Comparison of ENCODE assay signal across 18 cellular contexts in the genomic region with DNA sequence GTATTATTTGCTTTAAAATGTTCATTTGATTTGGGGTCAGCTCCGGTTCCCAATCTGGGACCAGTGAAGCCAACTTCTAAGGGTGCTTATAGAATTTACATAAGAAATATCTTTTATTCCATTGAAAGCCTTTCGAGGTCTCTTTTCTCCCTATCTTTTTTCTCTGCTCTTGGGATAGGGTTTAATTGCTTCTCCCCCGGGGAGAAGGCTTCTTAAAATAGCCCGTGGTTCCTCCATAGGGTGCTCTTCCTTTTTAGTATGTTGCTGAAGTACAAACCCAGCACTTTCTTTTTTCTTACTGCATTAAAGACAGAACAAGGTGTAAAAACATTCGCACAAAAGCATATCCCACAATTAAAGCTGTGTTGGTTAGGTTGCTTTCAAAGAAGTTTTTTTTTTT.
DNase-seq lines count a peak whose midpoint lies in the region; ATAC-seq lines count a peak whose summit lies in the region.
"Had no signal": no experiment of that assay in that cellular context is flagged by ENCODE, and none has a peak within 500 bp of the region (broad histone marks: within the 10 kb centered on the region; RNA-seq: fewer than 3 reads in every experiment).

No MANE protein-coding gene starts in this region.

- H3K9me3 ChIP-seq in BLaER1 (no peaks in the 10 kb centered on the region), HUES64 (ENCODE audit: insufficient read depth, low read depth, low read length) (no peaks in the 10 kb centered on the region), neuronal stem cell (replicated peaks in 1 of 2; ENCODE audit: control insufficient read depth in 2 of 2, insufficient read depth in 1 of 2, low read depth in 1 of 2, low read length in 2 of 2) (no peaks in the 10 kb centered on the region)
- H3K9me3 ChIP-seq: esophagus muscularis mucosa, stomach had no signal

- WGBS in HUES64, result 40% methylated on average over 1 of the region's 5 CpGs
- no CpG with 5 or more reads among the region's 5 CpGs for WGBS in neuronal stem cell (ENCODE audit: extremely low coverage in 2 of 2, insufficient read length in 2 of 2, insufficient replicate concordance in 1 of 2), 2 donors

- H4K8ac ChIP-seq in neuronal stem cell (ENCODE audit: low read depth, low read length), result no peak overlapping the region

- H3K9me3 Mint-ChIP-seq in activated T-cell treated with anti-CD3 and anti-CD28 coated beads, Interleukin-2, amount 50 U/mL, for 72 hours, result no peaks in the 10 kb centered on the region

- no peak overlapping the region for H3K14ac ChIP-seq in neuronal stem cell (ENCODE audit: low read length)

- intact Hi-C loops in left ventricle myocardium superior (cut with micrococcal nuclease), result no loop called here

- no peak overlapping the region for H2BK15ac ChIP-seq in neuronal stem cell (ENCODE audit: low read length)

- no peak overlapping the region for H2BK12ac ChIP-seq in neuronal stem cell (ENCODE audit: low read length)

- no peak overlapping the region for H2BK120ac ChIP-seq in neuronal stem cell (ENCODE audit: low read depth, low read length)

- ATAC-seq in left ventricle myocardium superior, result peak; percentile 14
- ATAC-seq in activated T-cell treated with anti-CD3 and anti-CD28 coated beads, Interleukin-2, amount 50 U/mL, for 72 hours (replicated peaks in 1 of 2), result no peak

- H4K20me1 ChIP-seq in BLaER1, result no peaks in the 10 kb centered on the region

- no peaks in the 10 kb centered on the region for H3K79me1 ChIP-seq in neuronal stem cell (ENCODE audit: low read depth, low read length)

- H2AFZ ChIP-seq in neuronal stem cell (ENCODE audit: low read length), result peak overlapping the region; percentile 75

- H3K27me3 Mint-ChIP-seq in activated T-cell treated with anti-CD3 and anti-CD28 coated beads, Interleukin-2, amount 50 U/mL, for 72 hours (ENCODE audit: low read depth), result peaks cover 18% of the 10 kb centered on the region

- H3K23ac ChIP-seq in neuronal stem cell (ENCODE audit: low read depth, low read length, poor library complexity), result no peak overlapping the region

- H3K27ac Mint-ChIP-seq in activated T-cell treated with anti-CD3 and anti-CD28 coated beads, Interleukin-2, amount 50 U/mL, for 72 hours, result no peak overlapping the region

- no peaks in the 10 kb centered on the region for H3K36me3 Mint-ChIP-seq in activated T-cell treated with anti-CD3 and anti-CD28 coated beads, Interleukin-2, amount 50 U/mL, for 72 hours (ENCODE audit: insufficient read depth in 2 of 2)

- no peak overlapping the region for H3K4me3 Mint-ChIP-seq in activated T-cell treated with anti-CD3 and anti-CD28 coated beads, Interleukin-2, amount 50 U/mL, for 72 hours

- H3K36me3 ChIP-seq in BLaER1, result no peaks in the 10 kb centered on the region
- no peaks in the 10 kb centered on the region for H3K36me3 ChIP-seq in HUES64 (ENCODE audit: insufficient read depth, low read length)
- H3K36me3 ChIP-seq in neuronal stem cell (replicated peaks in 1 of 2; ENCODE audit: control insufficient read depth in 2 of 2, insufficient read depth in 2 of 2, low read length in 2 of 2), result no peaks in the 10 kb centered on the region
- H3K36me3 ChIP-seq: esophagus muscularis mucosa, stomach had no signal

- peaks cover 6% of the 10 kb centered on the region for H3K4me1 Mint-ChIP-seq in activated T-cell treated with anti-CD3 and anti-CD28 coated beads, Interleukin-2, amount 50 U/mL, for 72 hours (ENCODE audit: low read depth)

- H4K91ac ChIP-seq in neuronal stem cell (ENCODE audit: low read depth, low read length, poor library complexity), result no peak overlapping the region

- H3K27me3 ChIP-seq in BLaER1 (no peaks in the 10 kb centered on the region), HUES64 (ENCODE audit: insufficient read depth, low read length) (no peaks in the 10 kb centered on the region), neuronal stem cell (ENCODE audit: control insufficient read depth in 3 of 3, insufficient read depth in 3 of 3, low read depth in 1 of 3, low read length in 3 of 3) (no peaks in the 10 kb centered on the region)

- H3K4me3 ChIP-seq in BLaER1, result no peak overlapping the region
- H3K4me3 ChIP-seq in HUES64 (ENCODE audit: low read length), result peak overlapping the region; percentile 45
- H3K4me3 ChIP-seq in neuronal stem cell (ENCODE audit: low read length in 2 of 2), result peak overlapping the region in 1 of 2 donors; percentile 38
- H3K4me3 ChIP-seq: K562 had no signal

- H2BK5ac ChIP-seq in neuronal stem cell (ENCODE audit: low read length), result no peak overlapping the region

- H3K4me2 ChIP-seq in BLaER1 (peak overlapping the region; percentile 76), neuronal stem cell (ENCODE audit: insufficient read depth, low read length, poor library complexity, severe bottlenecking) (peak overlapping the region; percentile 45)

- H3K4me1 ChIP-seq in BLaER1, result peaks cover 26% of the 10 kb centered on the region
- H3K4me1 ChIP-seq in HUES64 (ENCODE audit: insufficient read depth, low read length), result peaks cover 49% of the 10 kb centered on the region
- H3K4me1 ChIP-seq in neuronal stem cell (ENCODE audit: control insufficient read depth in 2 of 2, insufficient read depth in 1 of 2, low read depth in 1 of 2, low read length in 2 of 2), result peaks cover 13 to 40% of the 10 kb centered on the region in 2 donors
- H3K4me1 ChIP-seq: stomach had no signal

- H3K9ac ChIP-seq in BLaER1, result no peak overlapping the region; the same call in 1 of the 2 replicates
- H3K9ac ChIP-seq in HUES64 (ENCODE audit: low read depth, low read length), result no peak overlapping the region
- H3K9ac ChIP-seq in neuronal stem cell (ENCODE audit: low read depth, low read length, poor library complexity), result no peak overlapping the region

- no peak overlapping the region for H3K18ac ChIP-seq in neuronal stem cell (ENCODE audit: low read length)

- DNase-seq in left ventricle myocardium superior, result no peak
- no peak for DNase-seq in neuronal stem cell (ENCODE audit: low spot score)
- DNase-seq in central memory CD4-positive, alpha-beta T cell, result no peak
- no peak for DNase-seq in activated T-cell treated with anti-CD3 and anti-CD28 coated beads, Interleukin-2, amount 50 U/mL, for 72 hours
- no peak for DNase-seq in EL
- no peak for DNase-seq in SHP77 treated with DMSO at 0.1 percent for 48 hours (lab: John Stamatoyannopoulos, UW)
- DNase-seq: activated CD8-positive, alpha-beta memory T cell treated with anti-CD3 and anti-CD28 coated beads for 24 hours; activated effector memory CD4-positive, alpha-beta T cell treated with anti-CD3 and anti-CD28 coated beads, Interleukin-2, amount 50 U/mL, for 16 hours; cortex of kidney; kidney; stomach; T-helper 1 cell had no signal

- H2AK5ac ChIP-seq in neuronal stem cell (ENCODE audit: low read depth, low read length), result no peak overlapping the region

- H3K27ac ChIP-seq in BLaER1, result no peak overlapping the region
- H3K27ac ChIP-seq in HUES64 (ENCODE audit: low read depth, low read length), result no peak overlapping the region
- no peak overlapping the region for H3K27ac ChIP-seq in neuronal stem cell (replicated peaks; ENCODE audit: low read length)
- H3K27ac ChIP-seq: esophagus muscularis mucosa, RWPE1, stomach, VCaP had no signal

- no peak overlapping the region for H3K4ac ChIP-seq in neuronal stem cell (ENCODE audit: low read length)
